21 cellular contexts compared by ENCODE assay signal in the genomic region with DNA sequence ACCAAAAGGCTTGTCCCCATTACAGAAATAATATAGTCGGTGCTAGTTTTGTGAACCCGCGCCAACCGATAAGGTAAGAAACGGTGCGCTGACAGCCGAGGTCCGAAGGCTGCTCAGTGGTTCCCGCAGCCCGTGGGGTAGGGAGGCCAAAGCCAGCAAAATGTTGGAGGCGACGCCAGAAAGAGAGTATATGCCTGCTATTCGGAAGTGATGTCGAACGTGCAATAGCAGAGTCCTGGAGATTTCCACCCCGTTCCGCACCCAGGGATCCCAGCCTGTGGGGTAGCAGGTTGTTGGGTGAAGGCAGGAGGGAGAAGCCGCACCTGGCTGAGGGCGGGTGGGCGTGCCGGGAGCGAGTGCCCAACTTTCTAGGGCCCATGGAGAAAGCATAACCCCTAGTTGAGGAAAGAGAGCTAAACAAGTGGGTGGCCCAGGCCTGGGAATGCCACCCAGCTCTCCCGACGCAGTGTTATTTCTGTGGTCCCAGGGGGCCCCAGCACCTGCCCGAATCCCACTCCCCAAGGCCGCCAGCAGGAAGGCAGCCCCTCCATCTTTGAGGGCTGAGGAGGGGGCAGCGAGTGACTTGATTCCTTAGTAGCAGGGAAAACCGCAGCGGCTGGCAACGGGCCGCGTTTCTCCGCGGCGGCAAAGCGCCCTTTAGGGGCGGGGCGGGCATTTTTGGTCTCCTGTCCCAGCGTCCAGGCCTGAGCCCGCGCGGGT. TPM values are rescaled to one million over a fixed set of nuclear protein-coding genes. Genes with fewer than 3 reads are reported as not detected.
DNase-seq lines count a peak whose midpoint lies in the region; ATAC-seq, FAIRE-seq and TF ChIP-seq lines count a peak whose summit lies in the region.
"Had no signal": no experiment of that assay in that cellular context is flagged by ENCODE, and none has a peak within 500 bp of the region (broad histone marks: within the 10 kb centered on the region; RNA-seq: fewer than 3 reads in every experiment).

No MANE protein-coding gene starts in this region.

- H4K20me1 ChIP-seq in keratinocyte (ENCODE audit: control insufficient read depth, extremely low read depth, insufficient read depth, low read length) = no peaks in the 10 kb centered on the region

- no peak overlapping the region for H3K4me3 Mint-ChIP-seq in activated CD4-positive, alpha-beta T cell treated with anti-CD3 and anti-CD28 coated beads, Interleukin-2, amount 10 ng/mL, durations not matched to agents 24 days and 14 days
- H3K4me3 Mint-ChIP-seq in stimulated activated naive B cell treated with anti-CD40 and anti-IgM and Interleukin-4, amounts not matched to agents 10 μg/mL and 1 μg/mL and 100 μg/mL, for 72 hours = peak overlapping the region in 1 of 2 donors; percentile 25
- H3K4me3 Mint-ChIP-seq: activated T-helper 17 cell treated with anti-CD3 and anti-CD28 coated beads, Interleukin-2, amount 50 U/mL, for 72 hours; natural killer cell treated with Interleukin-12 subunit alpha and Interleukin-12 subunit beta and Interleukin-15 and Interleukin-18, amount 100 ng/mL, for 72 hours had no signal

- H3K9me3 ChIP-seq in keratinocyte (ENCODE audit: control insufficient read depth, low read depth, low read length) = no peaks in the 10 kb centered on the region
- H3K9me3 ChIP-seq: A549, HAP-1 had no signal

- peak; percentile 55 for DNase-seq in activated CD4-positive, alpha-beta T cell treated with anti-CD3 and anti-CD28 coated beads, Interleukin-2, amount 10 ng/mL, durations not matched to agents 24 days and 14 days
- no peak for DNase-seq in activated CD4-positive, alpha-beta T cell treated with anti-CD3 and anti-CD28 coated beads, Interleukin-2, amount 50 U/mL, for 1 hour
- DNase-seq in caudate nucleus (lab: John Stamatoyannopoulos, UW) (peak in 47 of 61 donors; percentile 28 to 85 (median 58)), keratinocyte (ENCODE audit: low read depth, low spot score) (no peak), NCI-H187 (lab: John Stamatoyannopoulos, UW) (no peak), NCI-H345 (lab: John Stamatoyannopoulos, UW) (no peak)
- no peak for DNase-seq in stimulated activated naive B cell treated with anti-CD40 and anti-IgM and Interleukin-4, amounts not matched to agents 10 μg/mL and 1 μg/mL and 100 μg/mL, for 72 hours
- DNase-seq: GDM1, islet precursor cell, NCI-H2029 treated with DMSO at 0.1 percent for 48 hours, NCI-H510A, RPMI8226 had no signal

- H3K4me3 ChIP-seq in keratinocyte (ENCODE audit: control insufficient read depth in 2 of 3, extremely low read depth in 1 of 3, insufficient read depth in 2 of 3, low read depth in 1 of 3, low read length in 3 of 3) = peak overlapping the region in 1 of 3 experiments; percentile 23
- H3K4me3 ChIP-seq: A549, HAP-1 had no signal

- H3K36me3 ChIP-seq in keratinocyte (ENCODE audit: control insufficient read depth in 2 of 2, extremely low read depth in 1 of 2, insufficient read depth in 2 of 2, low read length in 2 of 2) = no peaks in the 10 kb centered on the region
- H3K36me3 ChIP-seq: HAP-1 had no signal

- peaks cover 80% of the 10 kb centered on the region for H3K27me3 Mint-ChIP-seq in activated CD4-positive, alpha-beta T cell treated with anti-CD3 and anti-CD28 coated beads, Interleukin-2, amount 10 ng/mL, durations not matched to agents 24 days and 14 days
- H3K27me3 Mint-ChIP-seq in stimulated activated naive B cell treated with anti-CD40 and anti-IgM and Interleukin-4, amounts not matched to agents 10 μg/mL and 1 μg/mL and 100 μg/mL, for 72 hours = peaks cover 70 to 77% of the 10 kb centered on the region in 2 donors

- H2AFZ ChIP-seq in keratinocyte (ENCODE audit: control insufficient read depth, low read length) = no peak overlapping the region

- H3K9ac ChIP-seq in keratinocyte (ENCODE audit: control insufficient read depth, extremely low read depth, insufficient read depth, low read length) = no peak overlapping the region

- H3K4me2 ChIP-seq in keratinocyte (ENCODE audit: control insufficient read depth, extremely low read depth, insufficient read depth, low read depth, low read length) = peak overlapping the region; percentile 6
- H3K4me2 ChIP-seq: A549 had no signal

- peaks cover 12% of the 10 kb centered on the region for H3K4me1 ChIP-seq in keratinocyte (ENCODE audit: control insufficient read depth, extremely low read depth, insufficient read depth, low read length)

- no peak for ATAC-seq in stimulated activated naive B cell treated with anti-CD40 and anti-IgM and Interleukin-4, amounts not matched to agents 10 μg/mL and 1 μg/mL and 100 μg/mL, for 72 hours (replicated peaks)
- no peak for ATAC-seq in HG02610 (IDR thresholded peaks at IDR 0.05; ENCODE audit: unreplicated experiment)
- ATAC-seq: A549; activated T-helper 17 cell treated with anti-CD3 and anti-CD28 coated beads, Interleukin-2, amount 50 U/mL, for 72 hours; natural killer cell treated with Interleukin-12 subunit alpha and Interleukin-12 subunit beta and Interleukin-15 and Interleukin-18, amount 100 ng/mL, for 72 hours; SK-N-SH treated with all-trans-retinoic acid at 6 μM for 48 hours had no signal

- peaks cover 56% of the 10 kb centered on the region for H3K27me3 ChIP-seq in keratinocyte (ENCODE audit: control insufficient read depth, extremely low read depth, insufficient read depth, low read length)

- intact Hi-C loops in activated CD4-positive, alpha-beta T cell treated with anti-CD3 and anti-CD28 coated beads, Interleukin-2, amount 10 ng/mL, durations not matched to agents 24 days and 14 days (cut with micrococcal nuclease) = loop anchor here (5.0 kb wide), 1 partner anchor 492 kb away; no protein-coding TSS in a partner anchor

- peaks cover 18% of the 10 kb centered on the region for H3K4me1 Mint-ChIP-seq in activated CD4-positive, alpha-beta T cell treated with anti-CD3 and anti-CD28 coated beads, Interleukin-2, amount 10 ng/mL, durations not matched to agents 24 days and 14 days
- H3K4me1 Mint-ChIP-seq in stimulated activated naive B cell treated with anti-CD40 and anti-IgM and Interleukin-4, amounts not matched to agents 10 μg/mL and 1 μg/mL and 100 μg/mL, for 72 hours = peaks cover 14 to 18% of the 10 kb centered on the region in 2 donors

- dilution Hi-C loops in keratinocyte (cut with MboI; ENCODE audit: extremely low pct_ligation_motif_present, low sequenced_read_pairs) = no loop called here

- no peaks in the 10 kb centered on the region for H3K79me2 ChIP-seq in keratinocyte (ENCODE audit: control insufficient read depth, insufficient read depth, low read length)

- H3K9me1 ChIP-seq in keratinocyte (ENCODE audit: control insufficient read depth, extremely low read depth, insufficient read depth, low read length) = no peaks in the 10 kb centered on the region

- H3K27ac ChIP-seq in caudate nucleus (ENCODE audit: low read depth, low read length) (peak overlapping the region; percentile 94), keratinocyte (ENCODE audit: control insufficient read depth, insufficient read depth, low read length) (no peak overlapping the region)
- H3K27ac ChIP-seq: A549 had no signal

- FAIRE-seq in keratinocyte (lab: Jason Lieb, UNC) = no peak
- FAIRE-seq: A549, GM19239 had no signal

- peaks cover 10% of the 10 kb centered on the region for H3K9me3 Mint-ChIP-seq in activated CD4-positive, alpha-beta T cell treated with anti-CD3 and anti-CD28 coated beads, Interleukin-2, amount 10 ng/mL, durations not matched to agents 24 days and 14 days
- peaks cover 4 to 6% of the 10 kb centered on the region in 2 donors for H3K9me3 Mint-ChIP-seq in stimulated activated naive B cell treated with anti-CD40 and anti-IgM and Interleukin-4, amounts not matched to agents 10 μg/mL and 1 μg/mL and 100 μg/mL, for 72 hours
- H3K9me3 Mint-ChIP-seq: activated T-helper 17 cell treated with anti-CD3 and anti-CD28 coated beads, Interleukin-2, amount 50 U/mL, for 72 hours had no signal

- H3K36me3 Mint-ChIP-seq in activated CD4-positive, alpha-beta T cell treated with anti-CD3 and anti-CD28 coated beads, Interleukin-2, amount 10 ng/mL, durations not matched to agents 24 days and 14 days (ENCODE audit: low read depth) = peaks cover 4% of the 10 kb centered on the region
- peaks cover 0 to 7% of the 10 kb centered on the region in 2 donors for H3K36me3 Mint-ChIP-seq in stimulated activated naive B cell treated with anti-CD40 and anti-IgM and Interleukin-4, amounts not matched to agents 10 μg/mL and 1 μg/mL and 100 μg/mL, for 72 hours

- no peak overlapping the region for H3K27ac Mint-ChIP-seq in activated CD4-positive, alpha-beta T cell treated with anti-CD3 and anti-CD28 coated beads, Interleukin-2, amount 10 ng/mL, durations not matched to agents 24 days and 14 days
- peak overlapping the region; percentile 69 for H3K27ac Mint-ChIP-seq in stimulated activated naive B cell treated with anti-CD40 and anti-IgM and Interleukin-4, amounts not matched to agents 10 μg/mL and 1 μg/mL and 100 μg/mL, for 72 hours
- H3K27ac Mint-ChIP-seq: activated T-helper 17 cell treated with anti-CD3 and anti-CD28 coated beads, Interleukin-2, amount 50 U/mL, for 72 hours; natural killer cell treated with Interleukin-12 subunit alpha and Interleukin-12 subunit beta and Interleukin-15 and Interleukin-18, amount 100 ng/mL, for 72 hours had no signal

- no peak for TF ChIP-seq CTCF in keratinocyte (optimal IDR thresholded peaks at IDR 0.05 in 1 of 3, IDR thresholded peaks at IDR 0.05 in 1 of 3, conservative IDR thresholded peaks at IDR 0.05 in 1 of 3; ENCODE audit: extremely low read depth in 1 of 3, insufficient read depth in 2 of 3, low read length in 3 of 3)

RNA-seq across cellular contexts. Expression of gene SOX2, which starts 7.9 kb away (rescaled TPM):
- total RNA-seq in activated CD4-positive, alpha-beta T cell treated with anti-CD3 and anti-CD28 coated beads, Interleukin-2, amount 10 ng/mL, durations not matched to agents 24 days and 14 days = not detected in 2 replicates
- polyA plus RNA-seq in keratinocyte = not detected in 3 replicates
- polyA plus RNA-seq in keratinocyte (2011; ENCODE audit: low read depth) = not detected
- polyA plus RNA-seq in keratinocyte (2011; cell fraction: cytosol; rRNA removed) = not detected in 2 replicates
- polyA plus RNA-seq in keratinocyte (2011; cell fraction: nucleus; rRNA removed) = 0.04 and 0.07 TPM in 2 replicates
- 0.08 TPM in 1 of 2 replicates, not detected in the other for polyA plus RNA-seq in keratinocyte (2012; ENCODE audit: low replicate concordance)
- not detected in 3 replicates for polyA minus RNA-seq in keratinocyte
- polyA minus RNA-seq in keratinocyte (2011; cell fraction: cytosol; rRNA and poly(A)+ RNA removed) = not detected
- polyA minus RNA-seq in keratinocyte (2011; cell fraction: nucleus; rRNA and poly(A)+ RNA removed) = not detected in 2 replicates
- total RNA-seq: natural killer cell treated with Interleukin-12 subunit alpha and Interleukin-12 subunit beta and Interleukin-15 and Interleukin-18, amount 100 ng/mL, for 72 hours; pulmonary artery endothelial cell had no signal
- polyA plus RNA-seq: BJ had no signal

Comparison
In these comparisons a context has a peak if more than half of its experiments do, and no peak if none do; other contexts are left out.
1. DNase-seq: peak in activated CD4-positive, alpha-beta T cell treated with anti-CD3 and anti-CD28 coated beads, Interleukin-2, amount 10 ng/mL, durations not matched to agents 24 days and 14 days (single experiment) and caudate nucleus (47 of 61); none in activated CD4-positive, alpha-beta T cell treated with anti-CD3 and anti-CD28 coated beads, Interleukin-2, amount 50 U/mL, for 1 hour (single experiment), keratinocyte (single experiment), stimulated activated naive B cell treated with anti-CD40 and anti-IgM and Interleukin-4, amounts not matched to agents 10 μg/mL and 1 μg/mL and 100 μg/mL, for 72 hours (single experiment), NCI-H187 (0 of 2) and NCI-H345 (single experiment).